Comparison of ENCODE assay signal across 9 cellular contexts in the genomic region with DNA sequence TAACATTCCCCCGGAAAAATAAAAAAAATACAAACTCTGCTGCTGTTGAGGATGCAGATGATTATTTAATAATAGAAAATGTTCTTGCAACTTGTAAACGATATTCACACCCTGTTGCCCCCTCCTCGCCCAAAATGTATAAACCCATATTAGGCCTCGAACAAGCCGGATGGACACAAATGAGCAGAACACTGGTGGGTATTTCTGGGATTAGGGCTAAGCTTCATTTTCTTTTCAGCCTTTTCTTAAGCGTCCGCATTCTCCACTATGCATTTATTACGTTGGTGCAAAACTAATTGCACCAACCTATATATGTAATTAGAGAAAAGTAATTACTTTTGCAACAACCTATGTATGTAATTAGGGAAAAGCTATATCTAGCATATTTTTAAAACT. TPM values are rescaled to one million over a fixed set of nuclear protein-coding genes. Genes with fewer than 3 reads are reported as not detected.
DNase-seq lines count a peak whose midpoint lies in the region; ATAC-seq, FAIRE-seq and TF ChIP-seq lines count a peak whose summit lies in the region.
"Had no signal": no experiment of that assay in that cellular context is flagged by ENCODE, and none has a peak within 500 bp of the region (broad histone marks: within the 10 kb centered on the region; RNA-seq: fewer than 3 reads in every experiment).

No MANE protein-coding gene starts in this region.

- peaks cover 9% of the 10 kb centered on the region for H3K4me1 Mint-ChIP-seq in activated CD4-positive, alpha-beta T cell treated with anti-CD3 and anti-CD28 coated beads, Interleukin-2, amount 10 ng/mL, durations not matched to agents 7 days and 5 days
- H3K4me1 Mint-ChIP-seq in memory B cell: peaks cover 8% of the 10 kb centered on the region

- H2AFZ ChIP-seq in K562 (ENCODE audit: low read depth, low read length): no peak overlapping the region

- TF ChIP-seq RAD21 in K562 (CRISPR knock-in tag; conservative IDR thresholded peaks at IDR 0.05 in 1 of 2, IDR thresholded peaks at IDR 0.05 in 1 of 2): no peak

- POLR2A ChIA-PET in activated CD4-positive, alpha-beta T cell treated with anti-CD3 and anti-CD28 coated beads, Interleukin-2, amount 10 ng/mL, durations not matched to agents 7 days and 5 days (lab: Charles Lee): no interaction called here
- POLR2A ChIA-PET in K562 (lab: Yijun Ruan, JAX): interaction anchor here (0.7 kb wide), 1 partner anchor 206 kb away, joined by 3 read pairs; no protein-coding TSS in a partner anchor

- H3K4me1 ChIP-seq in K562 (replicated peaks in 1 of 2; ENCODE audit: control insufficient read depth in 2 of 2, insufficient read depth in 2 of 2, low read length in 2 of 2) (peaks cover 0 to 7% of the 10 kb centered on the region in 2 experiments; a peak in 2 of 5 replicates), thymus (ENCODE audit: control insufficient read depth, insufficient read depth, low read length) (no peaks in the 10 kb centered on the region)

- no peak for TF ChIP-seq EP300 in K562 (IDR thresholded peaks at IDR 0.05; ENCODE audit: low read length)

- H3K27me3 Mint-ChIP-seq in activated CD4-positive, alpha-beta T cell treated with anti-CD3 and anti-CD28 coated beads, Interleukin-2, amount 10 ng/mL, durations not matched to agents 7 days and 5 days: peaks cover 32% of the 10 kb centered on the region
- H3K27me3 Mint-ChIP-seq in memory B cell: no peaks in the 10 kb centered on the region

- H3K4me3 ChIP-seq in K562 (no peak overlapping the region), thymus (ENCODE audit: low read length) (peak overlapping the region; percentile 45)

- BruUV-seq in K562 (replicated peaks; lab: Mats Ljungman, UMichigan): no TSS peak

- CTCF ChIA-PET in activated CD4-positive, alpha-beta T cell treated with anti-CD3 and anti-CD28 coated beads, Interleukin-2, amount 10 ng/mL, durations not matched to agents 7 days and 5 days (lab: Charles Lee): interaction anchor here (0.6 to 0.7 kb wide), 3 partner anchors 24 to 1418 kb away, joined by 3 read pairs; no protein-coding TSS in a partner anchor
- CTCF ChIA-PET in K562 (lab: Yijun Ruan, JAX; ENCODE audit: low intra/inter-chr PET ratio): no interaction called here

- no peak overlapping the region for H3K9ac ChIP-seq in K562 (ENCODE audit: insufficient read depth in 1 of 2, low read depth in 2 of 2, low read length in 2 of 2)

- no peak overlapping the region for H3K4me2 ChIP-seq in K562 (ENCODE audit: insufficient read depth, low read length)

- no peak for TF ChIP-seq POLR2A in K562 (conservative IDR thresholded peaks at IDR 0.05)

- H3K9me3 ChIP-seq in K562 (replicated peaks; ENCODE audit: control insufficient read depth, insufficient read depth, low read depth, low read length): no peaks in the 10 kb centered on the region
- no peaks in the 10 kb centered on the region for H3K9me3 ChIP-seq in thymus (ENCODE audit: control insufficient read depth)

- no peaks in the 10 kb centered on the region for H3K79me2 ChIP-seq in K562 (ENCODE audit: control insufficient read depth, insufficient read depth, low read length)

- no peak for FAIRE-seq in K562 (lab: Jason Lieb, UNC)

- no peaks in the 10 kb centered on the region for H3K9me1 ChIP-seq in K562 (ENCODE audit: control insufficient read depth, insufficient read depth, low read length)

- H3K9me3 Mint-ChIP-seq in activated CD4-positive, alpha-beta T cell treated with anti-CD3 and anti-CD28 coated beads, Interleukin-2, amount 10 ng/mL, durations not matched to agents 7 days and 5 days: no peaks in the 10 kb centered on the region
- H3K9me3 Mint-ChIP-seq in memory B cell: no peaks in the 10 kb centered on the region

- H4K20me1 ChIP-seq in K562 (replicated peaks; ENCODE audit: control insufficient read depth, insufficient read depth, low read length): no peaks in the 10 kb centered on the region

- no peak overlapping the region for H3K27ac Mint-ChIP-seq in activated CD4-positive, alpha-beta T cell treated with anti-CD3 and anti-CD28 coated beads, Interleukin-2, amount 10 ng/mL, durations not matched to agents 7 days and 5 days
- no peak overlapping the region for H3K27ac Mint-ChIP-seq in memory B cell

- H3K36me3 Mint-ChIP-seq in activated CD4-positive, alpha-beta T cell treated with anti-CD3 and anti-CD28 coated beads, Interleukin-2, amount 10 ng/mL, durations not matched to agents 7 days and 5 days (ENCODE audit: low read depth): no peaks in the 10 kb centered on the region
- no peaks in the 10 kb centered on the region for H3K36me3 Mint-ChIP-seq in memory B cell

- ATAC-seq in K562 (no peak), memory B cell (ENCODE audit: low read depth) (no peak), HG03135 (IDR thresholded peaks at IDR 0.05; ENCODE audit: unreplicated experiment) (no peak)

- H3K27me3 ChIP-seq in K562 (ENCODE audit: control insufficient read depth in 2 of 2, insufficient read depth in 2 of 2, low read length in 2 of 2): peaks cover 11 to 22% of the 10 kb centered on the region in 2 experiments; a peak in 4 of 5 replicates
- no peaks in the 10 kb centered on the region for H3K27me3 ChIP-seq in thymus (ENCODE audit: control insufficient read depth, insufficient read depth)

- no peak for TF ChIP-seq CTCF in K562 (IDR thresholded peaks at IDR 0.05 in 2 of 3, conservative IDR thresholded peaks at IDR 0.05 in 1 of 3; ENCODE audit: insufficient read depth in 2 of 3, low read depth in 1 of 3, low read length in 3 of 3)

- WGBS in K562 (ENCODE audit: insufficient coverage, low coverage, missing lambda C conversion rate): 12% methylated on average over 8 of the region's 8 CpGs
- 72% methylated on average over 8 of the region's 8 CpGs for WGBS in thymus

- in situ Hi-C loops in K562 (cut with MboI): no loop called here

- H3K4me3 Mint-ChIP-seq in activated CD4-positive, alpha-beta T cell treated with anti-CD3 and anti-CD28 coated beads, Interleukin-2, amount 10 ng/mL, durations not matched to agents 7 days and 5 days: peak overlapping the region; percentile 51
- H3K4me3 Mint-ChIP-seq in memory B cell: peak overlapping the region; percentile 82

- no peak for DNase-seq in activated CD4-positive, alpha-beta T cell treated with anti-CD3 and anti-CD28 coated beads, Interleukin-2, amount 10 ng/mL, durations not matched to agents 7 days and 5 days
- DNase-seq in activated CD4-positive, alpha-beta T cell treated with anti-CD3 and anti-CD28 coated beads for 48 hours: no peak
- no peak for DNase-seq in K562 (ENCODE audit: extremely low read depth in 1 of 4, low spot score in 3 of 4)
- no peak for DNase-seq in memory B cell (ENCODE audit: low spot score in 2 of 2)
- DNase-seq in activated CD8-positive, alpha-beta memory T cell treated with anti-CD3 and anti-CD28 coated beads, Interleukin-2, amount 50 U/mL, for 4 hours: no peak
- DNase-seq in AG20443 (ENCODE audit: low spot score): no peak
- DNase-seq: activated effector memory CD4-positive, alpha-beta T cell treated with Interleukin-2 at 50 U/mL for 16 hours had no signal

- H3K36me3 ChIP-seq in K562 (ENCODE audit: control insufficient read depth, insufficient read depth, low read length): no peaks in the 10 kb centered on the region
- H3K36me3 ChIP-seq in thymus (ENCODE audit: control insufficient read depth, insufficient read depth): no peaks in the 10 kb centered on the region

- no peak overlapping the region for H3K27ac ChIP-seq in K562 (ENCODE audit: extremely low read depth, low read depth, low read length)
- no peak overlapping the region for H3K27ac ChIP-seq in thymus (ENCODE audit: low read depth)

- intact Hi-C loops in K562 (cut with micrococcal nuclease): no loop called here

RNA-seq across cellular contexts. Expression of a gene that starts 0.3 kb away (rescaled TPM):
- total RNA-seq in activated CD4-positive, alpha-beta T cell treated with anti-CD3 and anti-CD28 coated beads, Interleukin-2, amount 10 ng/mL, durations not matched to agents 7 days and 5 days: not detected
- total RNA-seq in K562 (2011; cell fraction: chromatin; rRNA removed; ENCODE audit: low replicate concordance): not detected in 2 replicates
- not detected in 2 replicates for total RNA-seq in K562 (2011; cell fraction: nucleolus; rRNA removed)
- not detected in 2 replicates for total RNA-seq in K562 (2011; cell fraction: nucleoplasm; rRNA removed)
- not detected in 2 replicates for total RNA-seq in K562 (2014; rRNA removed)
- not detected in 2 replicates for total RNA-seq in K562 (2014; rRNA removed; fragmentation: Illumina TruSeq; extraction: Trizol)
- not detected in 2 replicates for total RNA-seq in K562 (2015; rRNA removed; fragmentation: Illumina TruSeq; extraction: Trizol)
- total RNA-seq in K562 (2021): not detected in 2 replicates
- 0.06 TPM in 1 of 2 replicates, not detected in the other for polyA plus RNA-seq in K562 (2011; rRNA removed)
- polyA plus RNA-seq in K562 (2011; cell fraction: cytosol; rRNA removed): 0.03 TPM in 2 replicates
- not detected in 2 replicates for polyA plus RNA-seq in K562 (2011; cell fraction: nucleus; rRNA removed)
- not detected in 2 replicates for polyA plus RNA-seq in K562 (2012)
- not detected in 2 replicates for polyA plus RNA-seq in K562 (2014; fragmentation: Illumina TruSeq; extraction: Trizol)
- polyA plus RNA-seq in K562 (2014; fragmentation: Nextera tagmentation; extraction: Ambion mirVana): not detected
- polyA plus RNA-seq in K562 (2014; rRNA removed): not detected in 2 replicates
- polyA minus RNA-seq in K562 (2011; rRNA and poly(A)+ RNA removed): not detected in 2 replicates
- polyA minus RNA-seq in K562 (2011; cell fraction: cytosol; rRNA and poly(A)+ RNA removed): not detected in 2 replicates
- polyA minus RNA-seq in K562 (2011; cell fraction: nucleus; rRNA and poly(A)+ RNA removed): not detected in 2 replicates
- polyA plus RNA-seq in thymus: 28.6 TPM

RNA-seq across cellular contexts. Expression of a gene that starts 14.8 kb away (rescaled TPM):
- total RNA-seq in activated CD4-positive, alpha-beta T cell treated with anti-CD3 and anti-CD28 coated beads, Interleukin-2, amount 10 ng/mL, durations not matched to agents 7 days and 5 days: not detected
- total RNA-seq in K562 (2011; cell fraction: chromatin; rRNA removed; ENCODE audit: low replicate concordance): not detected in 2 replicates
- total RNA-seq in K562 (2011; cell fraction: nucleolus; rRNA removed): 0.17 and 0.39 TPM in 2 replicates
- total RNA-seq in K562 (2011; cell fraction: nucleoplasm; rRNA removed): 0.29 TPM in 1 of 2 replicates, not detected in the other
- total RNA-seq in K562 (2014; rRNA removed) (0.29 TPM in 1 of 2 replicates, not detected in the other), K562 (2014; rRNA removed; fragmentation: Illumina TruSeq; extraction: Trizol) (0.07 and 0.29 TPM in 2 replicates), K562 (2015; rRNA removed; fragmentation: Illumina TruSeq; extraction: Trizol) (0.33 and 0.49 TPM in 2 replicates), K562 (2021) (0.78 and 0.83 TPM in 2 replicates)
- polyA plus RNA-seq in K562 (2011; rRNA removed) (0.04 and 0.24 TPM in 2 replicates), K562 (2014; fragmentation: Illumina TruSeq; extraction: Trizol) (not detected in 2 replicates), K562 (2014; fragmentation: Nextera tagmentation; extraction: Ambion mirVana) (under 1 TPM; 0.51 to 0.83 TPM), K562 (2014; rRNA removed) (0.65 TPM in 1 of 2 replicates, not detected in the other), thymus (3.3 TPM)
- polyA plus RNA-seq in K562 (2011; cell fraction: cytosol; rRNA removed): not detected in 2 replicates
- polyA plus RNA-seq in K562 (2011; cell fraction: nucleus; rRNA removed): 0.20 and 0.26 TPM in 2 replicates
- polyA plus RNA-seq in K562 (2012): 0.19 and 0.26 TPM in 2 replicates
- polyA minus RNA-seq in K562 (2011; rRNA and poly(A)+ RNA removed): not detected in 2 replicates
- 0.64 TPM in 1 of 2 replicates, not detected in the other for polyA minus RNA-seq in K562 (2011; cell fraction: cytosol; rRNA and poly(A)+ RNA removed)
- 1.9 and 2.4 TPM in 2 replicates for polyA minus RNA-seq in K562 (2011; cell fraction: nucleus; rRNA and poly(A)+ RNA removed)

RNA-seq across cellular contexts. Expression of a gene that starts 30.6 kb away (rescaled TPM):
- not detected for total RNA-seq in activated CD4-positive, alpha-beta T cell treated with anti-CD3 and anti-CD28 coated beads, Interleukin-2, amount 10 ng/mL, durations not matched to agents 7 days and 5 days
- 0.79 TPM in 1 of 2 replicates, not detected in the other for total RNA-seq in K562 (2011; cell fraction: chromatin; rRNA removed; ENCODE audit: low replicate concordance)
- total RNA-seq in K562 (2011; cell fraction: nucleolus; rRNA removed): not detected in 2 replicates
- not detected in 2 replicates for total RNA-seq in K562 (2011; cell fraction: nucleoplasm; rRNA removed)
- not detected in 2 replicates for total RNA-seq in K562 (2014; rRNA removed)
- not detected in 2 replicates for total RNA-seq in K562 (2014; rRNA removed; fragmentation: Illumina TruSeq; extraction: Trizol)
- 0.07 and 0.08 TPM in 2 replicates for total RNA-seq in K562 (2015; rRNA removed; fragmentation: Illumina TruSeq; extraction: Trizol)
- total RNA-seq in K562 (2021): 0.11 TPM in 1 of 2 replicates, not detected in the other
- polyA plus RNA-seq in K562 (2011; rRNA removed): 0.25 TPM in 1 of 2 replicates, not detected in the other
- 1.00 TPM in 1 of 2 replicates, not detected in the other for polyA plus RNA-seq in K562 (2011; cell fraction: cytosol; rRNA removed)
- polyA plus RNA-seq in K562 (2011; cell fraction: nucleus; rRNA removed): 0.28 TPM in 1 of 2 replicates, not detected in the other
- 0.25 and 0.29 TPM in 2 replicates for polyA plus RNA-seq in K562 (2012)
- 0.10 TPM in 1 of 2 replicates, not detected in the other for polyA plus RNA-seq in K562 (2014; fragmentation: Illumina TruSeq; extraction: Trizol)
- not detected for polyA plus RNA-seq in K562 (2014; fragmentation: Nextera tagmentation; extraction: Ambion mirVana)
- polyA plus RNA-seq in K562 (2014; rRNA removed): 0.17 and 0.53 TPM in 2 replicates
- 0.18 TPM in 1 of 2 replicates, not detected in the other for polyA minus RNA-seq in K562 (2011; rRNA and poly(A)+ RNA removed)
- polyA minus RNA-seq in K562 (2011; cell fraction: cytosol; rRNA and poly(A)+ RNA removed): not detected in 2 replicates
- polyA minus RNA-seq in K562 (2011; cell fraction: nucleus; rRNA and poly(A)+ RNA removed): not detected in 2 replicates
- polyA plus RNA-seq in thymus: 21.3 TPM
